ENCODE assay signal across 9 cellular contexts in the genomic region with DNA sequence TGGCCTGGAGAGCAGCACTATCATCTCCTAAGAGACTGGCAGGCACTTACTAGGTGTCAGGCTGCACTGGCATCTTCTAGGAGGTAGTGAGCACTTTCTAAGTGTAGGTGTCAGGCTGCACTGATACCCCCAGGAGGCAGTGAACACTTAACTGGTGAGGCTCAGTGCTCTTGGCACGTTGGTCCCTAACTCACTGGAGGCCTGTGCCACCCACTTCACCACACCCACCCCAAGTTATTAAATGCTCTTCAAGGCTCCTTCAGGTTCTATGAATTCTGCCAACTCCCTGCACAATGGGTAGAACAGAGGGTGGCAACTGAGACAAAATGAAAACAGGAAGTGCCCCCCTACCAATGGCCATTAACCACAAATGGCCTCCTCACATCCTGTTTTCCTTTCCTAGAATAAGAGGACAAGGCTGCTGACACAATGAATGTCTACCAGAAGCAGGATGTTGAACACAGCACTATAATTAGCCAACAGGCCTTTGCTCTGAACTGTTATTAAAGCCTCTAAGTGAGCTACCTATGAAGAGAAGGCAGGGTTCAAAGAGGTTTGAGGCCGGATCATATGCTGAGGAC. TPM values are rescaled to one million over a fixed set of nuclear protein-coding genes. Genes with fewer than 3 reads are reported as not detected.
DNase-seq lines count a peak whose midpoint lies in the region; ATAC-seq lines count a peak whose summit lies in the region.
"Had no signal": no experiment of that assay in that cellular context is flagged by ENCODE, and none has a peak within 500 bp of the region (broad histone marks: within the 10 kb centered on the region; RNA-seq: fewer than 3 reads in every experiment).

No MANE protein-coding gene starts in this region.

- no peaks in the 10 kb centered on the region for H3K9me3 Mint-ChIP-seq in activated T-cell treated with anti-CD3 and anti-CD28 coated beads, Interleukin-2, amount 50 U/mL, for 72 hours
- H3K9me3 Mint-ChIP-seq in effector memory CD8-positive, alpha-beta T cell = no peaks in the 10 kb centered on the region
- H3K9me3 Mint-ChIP-seq in stimulated activated naive B cell treated with anti-CD40 and anti-IgM and Interleukin-4, amounts not matched to agents 10 μg/mL and 1 μg/mL and 100 μg/mL, for 72 hours = no peaks in the 10 kb centered on the region

- peak overlapping the region in 1 of 2 donors; percentile 1 for H3K4me3 Mint-ChIP-seq in activated T-cell treated with anti-CD3 and anti-CD28 coated beads, Interleukin-2, amount 50 U/mL, for 72 hours
- H3K4me3 Mint-ChIP-seq in effector memory CD8-positive, alpha-beta T cell = peak overlapping the region; percentile 42 to 55
- H3K4me3 Mint-ChIP-seq in stimulated activated naive B cell treated with anti-CD40 and anti-IgM and Interleukin-4, amounts not matched to agents 10 μg/mL and 1 μg/mL and 100 μg/mL, for 72 hours = peak overlapping the region; percentile 30 to 66

- peak overlapping the region; percentile 14 for H3K27ac Mint-ChIP-seq in activated T-cell treated with anti-CD3 and anti-CD28 coated beads, Interleukin-2, amount 50 U/mL, for 72 hours
- peak overlapping the region; percentile 42 to 81 for H3K27ac Mint-ChIP-seq in effector memory CD8-positive, alpha-beta T cell
- H3K27ac Mint-ChIP-seq in stimulated activated naive B cell treated with anti-CD40 and anti-IgM and Interleukin-4, amounts not matched to agents 10 μg/mL and 1 μg/mL and 100 μg/mL, for 72 hours = peak overlapping the region; percentile 81

- H3K36me3 Mint-ChIP-seq in activated T-cell treated with anti-CD3 and anti-CD28 coated beads, Interleukin-2, amount 50 U/mL, for 72 hours (ENCODE audit: insufficient read depth in 2 of 2) = peaks cover 22 to 34% of the 10 kb centered on the region in 2 donors
- H3K36me3 Mint-ChIP-seq in effector memory CD8-positive, alpha-beta T cell (ENCODE audit: insufficient read depth) = peaks cover 54% of the 10 kb centered on the region
- H3K36me3 Mint-ChIP-seq in stimulated activated naive B cell treated with anti-CD40 and anti-IgM and Interleukin-4, amounts not matched to agents 10 μg/mL and 1 μg/mL and 100 μg/mL, for 72 hours = peaks cover 58 to 81% of the 10 kb centered on the region in 2 donors

- ATAC-seq in activated T-cell treated with anti-CD3 and anti-CD28 coated beads, Interleukin-2, amount 50 U/mL, for 72 hours (replicated peaks in 1 of 2) = no peak
- peak; percentile 26 for ATAC-seq in effector memory CD8-positive, alpha-beta T cell (replicated peaks)
- peak; percentile 79 to 81 for ATAC-seq in stimulated activated naive B cell treated with anti-CD40 and anti-IgM and Interleukin-4, amounts not matched to agents 10 μg/mL and 1 μg/mL and 100 μg/mL, for 72 hours (replicated peaks)
- no peak for ATAC-seq in HG03139 (IDR thresholded peaks at IDR 0.05; ENCODE audit: unreplicated experiment)
- ATAC-seq in GM18873 (IDR thresholded peaks at IDR 0.05; ENCODE audit: low FRiP score, unreplicated experiment) = no peak

- H3K27me3 Mint-ChIP-seq in activated T-cell treated with anti-CD3 and anti-CD28 coated beads, Interleukin-2, amount 50 U/mL, for 72 hours (ENCODE audit: low read depth) = peaks cover 34% of the 10 kb centered on the region
- no peaks in the 10 kb centered on the region for H3K27me3 Mint-ChIP-seq in effector memory CD8-positive, alpha-beta T cell
- H3K27me3 Mint-ChIP-seq in stimulated activated naive B cell treated with anti-CD40 and anti-IgM and Interleukin-4, amounts not matched to agents 10 μg/mL and 1 μg/mL and 100 μg/mL, for 72 hours = peaks cover 30 to 38% of the 10 kb centered on the region in 2 donors

- peaks cover 58% of the 10 kb centered on the region for H3K4me1 Mint-ChIP-seq in activated T-cell treated with anti-CD3 and anti-CD28 coated beads, Interleukin-2, amount 50 U/mL, for 72 hours (ENCODE audit: low read depth)
- peaks cover 31 to 47% of the 10 kb centered on the region in 2 donors for H3K4me1 Mint-ChIP-seq in effector memory CD8-positive, alpha-beta T cell (ENCODE audit: low read depth in 2 of 2)
- H3K4me1 Mint-ChIP-seq in stimulated activated naive B cell treated with anti-CD40 and anti-IgM and Interleukin-4, amounts not matched to agents 10 μg/mL and 1 μg/mL and 100 μg/mL, for 72 hours = peaks cover 57 to 80% of the 10 kb centered on the region in 2 donors

- DNase-seq in activated T-cell treated with anti-CD3 and anti-CD28 coated beads, Interleukin-2, amount 50 U/mL, for 72 hours = no peak
- DNase-seq in activated T-cell treated with anti-CD3 and anti-CD28 coated beads, Interleukin-2, amount 50 U/mL, for 48 hours = no peak
- DNase-seq in NOMO-1 (lab: John Stamatoyannopoulos, UW; ENCODE audit: unreplicated experiment in 2 of 2) (peak; percentile 23 to 76), inferior parietal cortex (ENCODE audit: extremely low spot score) (no peak)
- no peak for DNase-seq in effector memory CD8-positive, alpha-beta T cell
- peak; percentile 48 for DNase-seq in stimulated activated naive B cell treated with anti-CD40 and anti-IgM and Interleukin-4, amounts not matched to agents 10 μg/mL and 1 μg/mL and 100 μg/mL, for 72 hours
- DNase-seq: mesenchymal stem cell had no signal

RNA-seq across cellular contexts. Expression of a gene that starts 29.4 kb away (rescaled TPM):
- 10 to 100 TPM; 18.2 to 19.2 TPM for total RNA-seq in activated T-cell treated with anti-CD3 and anti-CD28 coated beads, Interleukin-2, amount 50 U/mL, for 72 hours

RNA-seq across cellular contexts. Expression of a gene that starts 31.4 kb away (rescaled TPM):
- total RNA-seq in activated T-cell treated with anti-CD3 and anti-CD28 coated beads, Interleukin-2, amount 50 U/mL, for 72 hours = 1 to 10 TPM; 1.2 to 3.2 TPM

RNA-seq across cellular contexts. Expression of a gene that starts 51.7 kb away (rescaled TPM):
- total RNA-seq in activated T-cell treated with anti-CD3 and anti-CD28 coated beads, Interleukin-2, amount 50 U/mL, for 72 hours = under 1 TPM in 1 of 2 donors, not detected in 1; 0.14 TPM

RNA-seq across cellular contexts. Expression of a gene that starts 57.7 kb away (rescaled TPM):
- 1 to 10 TPM; 3.6 to 4.2 TPM for total RNA-seq in activated T-cell treated with anti-CD3 and anti-CD28 coated beads, Interleukin-2, amount 50 U/mL, for 72 hours

Comparison
In these comparisons a context has a peak if more than half of its experiments do, and no peak if none do; other contexts are left out.
1. ATAC-seq: peak in effector memory CD8-positive, alpha-beta T cell (single experiment) and stimulated activated naive B cell treated with anti-CD40 and anti-IgM and Interleukin-4, amounts not matched to agents 10 μg/mL and 1 μg/mL and 100 μg/mL, for 72 hours (2 of 2); none in activated T-cell treated with anti-CD3 and anti-CD28 coated beads, Interleukin-2, amount 50 U/mL, for 72 hours (0 of 2), HG03139 (single experiment) and GM18873 (single experiment).
2. DNase-seq: peak in NOMO-1 (2 of 2) and stimulated activated naive B cell treated with anti-CD40 and anti-IgM and Interleukin-4, amounts not matched to agents 10 μg/mL and 1 μg/mL and 100 μg/mL, for 72 hours (single experiment); none in activated T-cell treated with anti-CD3 and anti-CD28 coated beads, Interleukin-2, amount 50 U/mL, for 72 hours (0 of 2), activated T-cell treated with anti-CD3 and anti-CD28 coated beads, Interleukin-2, amount 50 U/mL, for 48 hours (0 of 2), effector memory CD8-positive, alpha-beta T cell (0 of 3) and inferior parietal cortex (single experiment).
3. H3K27ac Mint-ChIP-seq: peak in every context shown above with its lines; median percentile 81 in stimulated activated naive B cell treated with anti-CD40 and anti-IgM and Interleukin-4, amounts not matched to agents 10 μg/mL and 1 μg/mL and 100 μg/mL, for 72 hours; 62 in effector memory CD8-positive, alpha-beta T cell; 14 in activated T-cell treated with anti-CD3 and anti-CD28 coated beads, Interleukin-2, amount 50 U/mL, for 72 hours.